33 cellular contexts compared by ENCODE assay signal in the genomic region with DNA sequence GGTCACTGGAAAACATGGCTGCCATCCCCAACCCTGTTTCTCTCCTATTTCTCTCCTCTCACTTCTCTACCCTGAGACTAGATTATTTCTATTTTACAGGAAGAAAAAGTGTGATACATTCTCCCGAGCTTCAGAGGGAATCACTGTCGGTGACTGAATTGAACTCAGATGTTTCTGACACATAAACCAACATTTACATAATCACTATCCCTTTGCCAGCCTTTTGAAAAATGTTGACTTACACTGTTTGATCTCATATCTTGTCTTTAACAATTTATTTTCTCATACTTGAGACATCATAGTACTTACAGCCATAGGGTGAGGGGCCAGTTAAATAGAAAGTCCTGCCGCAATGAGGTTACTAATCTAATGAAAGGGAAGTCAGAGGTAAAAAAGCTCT.
"Had no signal": no experiment of that assay in that cellular context is flagged by ENCODE, and none has a peak within 500 bp of the region (broad histone marks: within the 10 kb centered on the region; RNA-seq: fewer than 3 reads in every experiment).

No MANE protein-coding gene starts in this region.

- H3K36me3 ChIP-seq: ascending aorta, breast epithelium, cardiac muscle cell, colonic mucosa, gastroesophageal sphincter, WERI-Rb-1 had no signal

- DNase-seq: activated B cell treated with CpG ODN at 0.5 μM for 24 hours; activated CD4-positive, alpha-beta T cell treated with anti-CD3 and anti-CD28 coated beads for 48 hours; activated CD4-positive, alpha-beta T cell treated with anti-CD3 and anti-CD28 coated beads, Interleukin-2, amount 50 U/mL, for 1 hour; activated CD4-positive, alpha-beta T cell treated with anti-CD3 and anti-CD28 coated beads, Interleukin-2, amount 50 U/mL, for 48 hours; activated CD8-positive, alpha-beta memory T cell treated with anti-CD3 and anti-CD28 coated beads, Interleukin-2, amount 10 ng/mL, durations not matched to agents 7 days and 5 days; activated CD8-positive, alpha-beta memory T cell treated with anti-CD3 and anti-CD28 coated beads, Interleukin-2, amount 50 U/mL, for 4 hours; activated CD8-positive, alpha-beta T cell treated with anti-CD3 and anti-CD28 coated beads for 36 hours; activated effector memory CD4-positive, alpha-beta T cell treated with anti-CD3 and anti-CD28 coated beads, Interleukin-2, amount 50 U/mL, for 16 hours; activated naive CD4-positive, alpha-beta T cell; activated naive CD4-positive, alpha-beta T cell treated with anti-CD3 and anti-CD28 coated beads, Interleukin-2, amount 10 ng/mL, durations not matched to agents 7 days and 5 days; activated naive CD8-positive, alpha-beta T cell treated with anti-CD3 and anti-CD28 coated beads, Interleukin-2, amount 10 ng/mL, durations not matched to agents 7 days and 5 days; activated T-cell treated with anti-CD3 and anti-CD28 coated beads, Interleukin-2, amount 50 U/mL, for 1 hour; activated T-cell treated with anti-CD3 and anti-CD28 coated beads, Interleukin-2, amount 50 U/mL, for 48 hours; central memory CD4-positive, alpha-beta T cell; cerebellar nuclear complex; colonic mucosa; effector CD8-positive, alpha-beta T cell; foreskin melanocyte; T-helper 1 cell; T-helper 17 cell; T1000; WERI-Rb-1 had no signal

- H3K27ac Mint-ChIP-seq: activated B cell treated with CpG ODN at 0.5 μM for 24 hours; activated CD8-positive, alpha-beta memory T cell treated with anti-CD3 and anti-CD28 coated beads, Interleukin-2, amount 10 ng/mL, durations not matched to agents 7 days and 5 days; activated CD8-positive, alpha-beta T cell treated with anti-CD3 and anti-CD28 coated beads for 36 hours; activated naive CD4-positive, alpha-beta T cell treated with anti-CD3 and anti-CD28 coated beads, Interleukin-2, amount 10 ng/mL, durations not matched to agents 7 days and 5 days; activated naive CD4-positive, alpha-beta T cell treated with anti-CD3 and anti-CD28 coated beads, Interleukin-2, amount 50 U/mL, for 72 hours; activated naive CD8-positive, alpha-beta T cell treated with anti-CD3 and anti-CD28 coated beads, Interleukin-2, amount 10 ng/mL, durations not matched to agents 7 days and 5 days; activated T-helper 1 cell treated with anti-CD3 and anti-CD28 coated beads, Interleukin-12 subunit alpha, Interleukin-12 subunit beta, Interleukin-2, Interleukin-4 antibody, amounts not matched to agents 30 ng/mL and 10 ng/mL and 1 ng/mL, durations not matched to agents 14 hours and 24 hours and 36 hours; activated T-helper 2 cell treated with anti-CD3 and anti-CD28 coated beads, Interferon-gamma antibody, Interleukin-2, Interleukin-4, amounts not matched to agents 10 μg/mL and 5 μg/mL and 100 μg/mL, durations not matched to agents 14 hours and 24 hours and 36 hours; brain; T-helper 17 cell; T-helper 2 cell treated with Interferon-gamma antibody and Interleukin-4, amounts not matched to agents 5 μg/mL and 100 μg/mL, for 36 hours had no signal

- H3K36me3 Mint-ChIP-seq: activated CD8-positive, alpha-beta memory T cell treated with anti-CD3 and anti-CD28 coated beads, Interleukin-2, amount 10 ng/mL, durations not matched to agents 7 days and 5 days; activated naive CD4-positive, alpha-beta T cell treated with anti-CD3 and anti-CD28 coated beads, Interleukin-2, amount 10 ng/mL, durations not matched to agents 7 days and 5 days; activated naive CD4-positive, alpha-beta T cell treated with anti-CD3 and anti-CD28 coated beads, Interleukin-2, amount 50 U/mL, for 72 hours; activated naive CD8-positive, alpha-beta T cell treated with anti-CD3 and anti-CD28 coated beads, Interleukin-2, amount 10 ng/mL, durations not matched to agents 7 days and 5 days; brain had no signal

- H3K4me1 Mint-ChIP-seq: activated B cell treated with CpG ODN at 0.5 μM for 24 hours; activated CD8-positive, alpha-beta memory T cell treated with anti-CD3 and anti-CD28 coated beads, Interleukin-2, amount 10 ng/mL, durations not matched to agents 7 days and 5 days; activated naive CD4-positive, alpha-beta T cell treated with anti-CD3 and anti-CD28 coated beads, Interleukin-2, amount 10 ng/mL, durations not matched to agents 7 days and 5 days; activated naive CD8-positive, alpha-beta T cell treated with anti-CD3 and anti-CD28 coated beads, Interleukin-2, amount 10 ng/mL, durations not matched to agents 7 days and 5 days had no signal

- H3K27me3 Mint-ChIP-seq: activated naive CD8-positive, alpha-beta T cell treated with anti-CD3 and anti-CD28 coated beads, Interleukin-2, amount 10 ng/mL, durations not matched to agents 7 days and 5 days had no signal

- H3K27ac ChIP-seq: ascending aorta, breast epithelium, cardiac muscle cell, colonic mucosa, gastroesophageal sphincter, WERI-Rb-1 had no signal

- H3K4me3 ChIP-seq: ascending aorta, breast epithelium, cardiac muscle cell, colonic mucosa, gastroesophageal sphincter had no signal

- H3K9me3 ChIP-seq: ascending aorta, breast epithelium, colonic mucosa, gastroesophageal sphincter had no signal

- H3K9me3 Mint-ChIP-seq: activated B cell treated with CpG ODN at 0.5 μM for 24 hours; activated CD8-positive, alpha-beta T cell treated with anti-CD3 and anti-CD28 coated beads for 36 hours; activated naive CD4-positive, alpha-beta T cell treated with anti-CD3 and anti-CD28 coated beads, Interleukin-2, amount 10 ng/mL, durations not matched to agents 7 days and 5 days; activated naive CD4-positive, alpha-beta T cell treated with anti-CD3 and anti-CD28 coated beads, Interleukin-2, amount 50 U/mL, for 72 hours; activated naive CD8-positive, alpha-beta T cell treated with anti-CD3 and anti-CD28 coated beads, Interleukin-2, amount 10 ng/mL, durations not matched to agents 7 days and 5 days; activated T-helper 1 cell treated with anti-CD3 and anti-CD28 coated beads, Interleukin-12 subunit alpha, Interleukin-12 subunit beta, Interleukin-2, Interleukin-4 antibody, amounts not matched to agents 30 ng/mL and 10 ng/mL and 1 ng/mL, durations not matched to agents 14 hours and 24 hours and 36 hours; activated T-helper 2 cell treated with anti-CD3 and anti-CD28 coated beads, Interferon-gamma antibody, Interleukin-2, Interleukin-4, amounts not matched to agents 10 μg/mL and 5 μg/mL and 100 μg/mL, durations not matched to agents 14 hours and 24 hours and 36 hours; brain; T-helper 2 cell treated with Interferon-gamma antibody and Interleukin-4, amounts not matched to agents 5 μg/mL and 100 μg/mL, for 36 hours had no signal

- H3K4me3 Mint-ChIP-seq: activated B cell treated with CpG ODN at 0.5 μM for 24 hours; activated CD8-positive, alpha-beta memory T cell treated with anti-CD3 and anti-CD28 coated beads, Interleukin-2, amount 10 ng/mL, durations not matched to agents 7 days and 5 days; activated CD8-positive, alpha-beta T cell treated with anti-CD3 and anti-CD28 coated beads for 36 hours; activated naive CD4-positive, alpha-beta T cell treated with anti-CD3 and anti-CD28 coated beads, Interleukin-2, amount 10 ng/mL, durations not matched to agents 7 days and 5 days; activated naive CD8-positive, alpha-beta T cell treated with anti-CD3 and anti-CD28 coated beads, Interleukin-2, amount 10 ng/mL, durations not matched to agents 7 days and 5 days; activated T-helper 1 cell treated with anti-CD3 and anti-CD28 coated beads, Interleukin-12 subunit alpha, Interleukin-12 subunit beta, Interleukin-2, Interleukin-4 antibody, amounts not matched to agents 30 ng/mL and 10 ng/mL and 1 ng/mL, durations not matched to agents 14 hours and 24 hours and 36 hours; brain; T-helper 17 cell; T-helper 2 cell treated with Interferon-gamma antibody and Interleukin-4, amounts not matched to agents 5 μg/mL and 100 μg/mL, for 36 hours had no signal

- ATAC-seq: activated CD4-positive, CD25-positive, alpha-beta regulatory T cell treated with anti-CD3 and anti-CD28 coated beads, Interleukin-2, amount 50 U/mL, for 24 hours; activated CD8-positive, alpha-beta memory T cell treated with anti-CD3 and anti-CD28 coated beads, Interleukin-2, amount 10 ng/mL, durations not matched to agents 7 days and 5 days; activated CD8-positive, alpha-beta T cell treated with anti-CD3 and anti-CD28 coated beads for 36 hours; activated naive CD4-positive, alpha-beta T cell treated with anti-CD3 and anti-CD28 coated beads, Interleukin-2, amount 50 U/mL, for 72 hours; esophagus mucosa; gastroesophageal sphincter; T-helper 17 cell had no signal

- H3K27me3 ChIP-seq: ascending aorta, breast epithelium, cardiac muscle cell, colonic mucosa, gastroesophageal sphincter had no signal

- H3K4me1 ChIP-seq: ascending aorta, breast epithelium, colonic mucosa, gastroesophageal sphincter had no signal
